8 cellular contexts compared by ENCODE assay signal in genomic region chr5:41924872-41925554, GRCh38. TPM values are rescaled to one million over a fixed set of nuclear protein-coding genes. Genes with fewer than 3 reads are reported as not detected.
A peak's percentile ranks its signal among the peaks of the same experiment; 100 is the strongest.
DNase-seq lines count a peak whose midpoint lies in the region; ATAC-seq and TF ChIP-seq lines count a peak whose summit lies in the region.

A gene with protein sequence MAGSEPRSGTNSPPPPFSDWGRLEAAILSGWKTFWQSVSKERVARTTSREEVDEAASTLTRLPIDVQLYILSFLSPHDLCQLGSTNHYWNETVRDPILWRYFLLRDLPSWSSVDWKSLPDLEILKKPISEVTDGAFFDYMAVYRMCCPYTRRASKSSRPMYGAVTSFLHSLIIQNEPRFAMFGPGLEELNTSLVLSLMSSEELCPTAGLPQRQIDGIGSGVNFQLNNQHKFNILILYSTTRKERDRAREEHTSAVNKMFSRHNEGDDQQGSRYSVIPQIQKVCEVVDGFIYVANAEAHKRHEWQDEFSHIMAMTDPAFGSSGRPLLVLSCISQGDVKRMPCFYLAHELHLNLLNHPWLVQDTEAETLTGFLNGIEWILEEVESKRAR (plus strand): TSS chr5:41925281. CDS start chr5:41925310, 29 bp downstream.

- no peak within 1 kb of the TSS for H3K27ac ChIP-seq in HUES64 (ENCODE audit: low read depth, low read length)
- H3K27ac ChIP-seq in OCI-LY3 (ENCODE audit: low read length) = peak within 1 kb of the TSS; percentile 51

- 9% methylated on average over 60 of the region's 60 CpGs for WGBS in HUES64

- H3K79me2 ChIP-seq in OCI-LY3 (ENCODE audit: low read length) = no peaks in the 10 kb centered on the region

- peak; percentile 86 for ATAC-seq in GM21447 (IDR thresholded peaks at IDR 0.05; ENCODE audit: unreplicated experiment)

- peak; percentile 91 for DNase-seq in DMS 273 (lab: John Stamatoyannopoulos, UW; ENCODE audit: unreplicated experiment)
- peak; percentile 75 for DNase-seq in activated T-cell treated with anti-CD3 and anti-CD28 coated beads for 1 hour (ENCODE audit: low read depth)
- peak; percentile 51 for DNase-seq in epidermal melanocyte (ENCODE audit: insufficient read length, low spot score)
- peak; percentile 87 for DNase-seq in mucosa of gallbladder (ENCODE audit: low spot score)
- peak; percentile 91 for DNase-seq in stimulated activated CD8-positive, alpha-beta memory T cell treated with anti-CD3 and anti-CD28 coated beads, Interleukin-4, amount 100 ng/mL, for 48 hours

- no peaks in the 10 kb centered on the region for H4K20me1 ChIP-seq in OCI-LY3 (ENCODE audit: insufficient read depth, low read length)

- peaks cover 15% of the 10 kb centered on the region for H3K36me3 ChIP-seq in HUES64 (ENCODE audit: insufficient read depth, low read length)
- H3K36me3 ChIP-seq in OCI-LY3 (replicated peaks; ENCODE audit: low read depth, low read length) = peaks cover 14% of the 10 kb centered on the region

- peak within 1 kb of the TSS; percentile 93 for H3K4me2 ChIP-seq in OCI-LY3 (ENCODE audit: low read length)

- H2AFZ ChIP-seq in OCI-LY3 (ENCODE audit: low read depth, low read length) = peak within 1 kb of the TSS; percentile 88

- TF ChIP-seq CTCF in OCI-LY3 (IDR thresholded peaks at IDR 0.05; ENCODE audit: low read depth, low read length) = peak; percentile 49

- peak within 1 kb of the TSS; percentile 83 for H3K9ac ChIP-seq in HUES64 (ENCODE audit: low read depth, low read length)
- peak within 1 kb of the TSS; percentile 86 for H3K9ac ChIP-seq in OCI-LY3 (ENCODE audit: low read length)

- no peaks in the 10 kb centered on the region; the same call in 1 of the 2 replicates for H3K27me3 ChIP-seq in HUES64 (ENCODE audit: insufficient read depth, low read length)
- H3K27me3 ChIP-seq in OCI-LY3 (ENCODE audit: low read depth, low read length) = no peaks in the 10 kb centered on the region

- H3K4me1 ChIP-seq in HUES64 (ENCODE audit: insufficient read depth, low read length) (peaks cover 13% of the 10 kb centered on the region; the same call in 1 of the 2 replicates), OCI-LY3 (ENCODE audit: low read length) (peaks cover 26% of the 10 kb centered on the region)

- H3K4me3 ChIP-seq in HUES64 (ENCODE audit: low read length) (peak within 1 kb of the TSS; percentile 65), OCI-LY3 (ENCODE audit: low read length) (peak within 1 kb of the TSS; percentile 90)

- H3K9me3 ChIP-seq in HUES64 (ENCODE audit: insufficient read depth, low read depth, low read length) (no peaks in the 10 kb centered on the region), OCI-LY3 (ENCODE audit: insufficient read depth, low read length) (no peaks in the 10 kb centered on the region)

RNA-seq across cellular contexts. Expression of the gene that starts here (rescaled TPM):
- 0.75 TPM for polyA plus RNA-seq in HUES64 (2013, experiment 1 of 2)
- 1.3 TPM for polyA plus RNA-seq in HUES64 (2013, experiment 2 of 2)
- total RNA-seq in mucosa of gallbladder = 6.5 TPM
